In genomic region chr15:57184502-57184901, GRCh38 we compare ENCODE assay signal across 17 cellular contexts.
DNase-seq lines count a peak whose midpoint lies in the region; ATAC-seq, FAIRE-seq and TF ChIP-seq lines count a peak whose summit lies in the region.
"Had no signal": no experiment of that assay in that cellular context is flagged by ENCODE, and none has a peak within 500 bp of the region (broad histone marks: within the 10 kb centered on the region; RNA-seq: fewer than 3 reads in every experiment).

No MANE protein-coding gene starts in this region.

- no peak overlapping the region for H3K4ac ChIP-seq in mesenchymal stem cell (ENCODE audit: low read depth in 1 of 2, low read length in 2 of 2)

- no peak overlapping the region for H3K4me3 ChIP-seq in A549
- no peak overlapping the region for H3K4me3 ChIP-seq in HFF-Myc (replicated peaks; ENCODE audit: low read depth, low read length)
- no peak overlapping the region for H3K4me3 ChIP-seq in fibroblast of mammary gland (ENCODE audit: control insufficient read depth, low read depth, low read length)
- no peak overlapping the region for H3K4me3 ChIP-seq in mesenchymal stem cell (ENCODE audit: insufficient read depth in 1 of 2, low read depth in 1 of 2, low read length in 2 of 2)
- no peak overlapping the region for H3K4me3 ChIP-seq in naive thymus-derived CD4-positive, alpha-beta T cell (ENCODE audit: low read length)
- no peak overlapping the region for H3K4me3 ChIP-seq in H7 (ENCODE audit: insufficient read depth, low read depth, low read length)
- H3K4me3 ChIP-seq in transverse colon = no peak overlapping the region

- CTCF ChIA-PET in A549 (lab: Yijun Ruan, JAX) = interaction anchor here (1.0 kb wide), 2 partner anchors 122 to 693 kb away, joined by 3 to 4 read pairs; no protein-coding TSS in a partner anchor
- CTCF ChIA-PET in naive thymus-derived CD4-positive, alpha-beta T cell (lab: Charles Lee) = no interaction called here

- ATAC-seq in A549 = no peak
- no peak for ATAC-seq in naive thymus-derived CD4-positive, alpha-beta T cell

- H3K27ac ChIP-seq in A549 = no peak overlapping the region
- H3K27ac ChIP-seq in mesenchymal stem cell (ENCODE audit: low read length, poor library complexity, severe bottlenecking) = no peak overlapping the region
- no peak overlapping the region for H3K27ac ChIP-seq in naive thymus-derived CD4-positive, alpha-beta T cell (ENCODE audit: low read depth, low read length)
- no peak overlapping the region for H3K27ac ChIP-seq in transverse colon

- H2AFZ ChIP-seq in mesenchymal stem cell (ENCODE audit: low read depth, low read length) = no peak overlapping the region

- H3K79me1 ChIP-seq in mesenchymal stem cell (replicated peaks; ENCODE audit: low read length, poor library complexity, severe bottlenecking) = peaks cover 10% of the 10 kb centered on the region

- TF ChIP-seq POLR2A in A549 (IDR thresholded peaks at IDR 0.05; ENCODE audit: low read length) = no peak
- TF ChIP-seq POLR2A in transverse colon (IDR thresholded peaks at IDR 0.05) = no peak

- DNase-seq in A549 (ENCODE audit: low read depth in 1 of 2, low spot score in 1 of 2) (no peak), HFF-Myc (ENCODE audit: extremely low read depth, low read depth) (peak; percentile 49), fibroblast of mammary gland (ENCODE audit: low read depth) (peak; percentile 20), mesenchymal stem cell (peak; percentile 23), H7 (no peak), transverse colon (no peak)
- no peak for DNase-seq in naive thymus-derived CD4-positive, alpha-beta T cell
- DNase-seq: ACHN; CD4-positive, alpha-beta T cell; DMS79 treated with DMSO at 0.1 percent for 48 hours; NCI-H1105; NCI-H1694; NCI-H446 treated with DMSO at 0.1 percent for 48 hours; NK-92 treated with Interleukin-12 subunit alpha and Interleukin-12 subunit beta, amount 100 ng/mL, for 24 hours; SHP77 treated with DMSO at 0.1 percent for 48 hours had no signal

- WGBS in A549 (ENCODE audit: missing lambda C conversion rate) = 87% methylated on average over 1 of the region's 1 CpG
- WGBS in mesenchymal stem cell = no CpG with 5 or more reads among the region's 1 CpG
- WGBS in transverse colon (ENCODE audit: low coverage in 1 of 2), 2 donors = 78 to 81% methylated on average over 1 of the region's 1 CpG

- in situ Hi-C loops in transverse colon (cut with MboI; ENCODE audit: low pct_ligation_motif_present in 1 of 4, low pct_unique_long_range_greater_than_20kb in 1 of 4, low sequenced_read_pairs in 3 of 4) = no loop called here

- H3K9me3 ChIP-seq in A549 = peaks cover 9% of the 10 kb centered on the region; the same call in 1 of the 3 replicates
- H3K9me3 ChIP-seq in mesenchymal stem cell (ENCODE audit: control insufficient read depth, low read length) = peaks cover 5% of the 10 kb centered on the region
- H3K9me3 ChIP-seq in naive thymus-derived CD4-positive, alpha-beta T cell (ENCODE audit: control insufficient read depth in 2 of 3, low read length in 3 of 3) = no peaks in the 10 kb centered on the region
- no peaks in the 10 kb centered on the region for H3K9me3 ChIP-seq in transverse colon

- no peak overlapping the region for H3K4me3 Mint-ChIP-seq in naive thymus-derived CD4-positive, alpha-beta T cell
- H3K4me3 Mint-ChIP-seq: B cell; CD4-positive, alpha-beta T cell had no signal

- H3K14ac ChIP-seq in mesenchymal stem cell (ENCODE audit: low read length in 2 of 2) = no peak overlapping the region

- no peak overlapping the region for H3K27ac Mint-ChIP-seq in naive thymus-derived CD4-positive, alpha-beta T cell
- H3K27ac Mint-ChIP-seq: B cell; CD4-positive, alpha-beta T cell had no signal

- H4K91ac ChIP-seq in mesenchymal stem cell (ENCODE audit: low read length) = no peak overlapping the region

- TF ChIP-seq RAD21 in A549 (conservative IDR thresholded peaks at IDR 0.05 in 1 of 2, IDR thresholded peaks at IDR 0.05 in 1 of 2) = no peak

- peak; percentile 36 for FAIRE-seq in A549 (lab: Jason Lieb, UNC)

- H3K4me1 ChIP-seq in A549 (peaks cover 17% of the 10 kb centered on the region), mesenchymal stem cell (ENCODE audit: control insufficient read depth, insufficient read depth, low read depth, low read length) (no peaks in the 10 kb centered on the region), transverse colon (peaks cover 0 to 17% (median 4%) of the 10 kb centered on the region in 4 donors)
- no peaks in the 10 kb centered on the region for H3K4me1 ChIP-seq in naive thymus-derived CD4-positive, alpha-beta T cell (ENCODE audit: control insufficient read depth in 2 of 2, insufficient read depth in 2 of 2, low read length in 2 of 2)

- H3K36me3 Mint-ChIP-seq in naive thymus-derived CD4-positive, alpha-beta T cell = peaks cover 8 to 37% (median 24%) of the 10 kb centered on the region in 5 donors

- TF ChIP-seq EP300 in A549 (IDR thresholded peaks at IDR 0.05) (no peak), transverse colon (IDR thresholded peaks at IDR 0.05; ENCODE audit: low read depth) (no peak)

- H3K27me3 ChIP-seq in mesenchymal stem cell (ENCODE audit: control insufficient read depth in 1 of 2, insufficient read depth in 1 of 2, low read length in 2 of 2) = no peaks in the 10 kb centered on the region
- no peaks in the 10 kb centered on the region for H3K27me3 ChIP-seq in naive thymus-derived CD4-positive, alpha-beta T cell (ENCODE audit: control insufficient read depth in 2 of 2, insufficient read depth in 2 of 2, low read length in 2 of 2)
- H3K27me3 ChIP-seq in H7 (ENCODE audit: control insufficient read depth, insufficient read depth, low read length) = no peaks in the 10 kb centered on the region
- H3K27me3 ChIP-seq in transverse colon = no peaks in the 10 kb centered on the region

- H3K4me2 ChIP-seq in A549 (peak overlapping the region; percentile 41), mesenchymal stem cell (ENCODE audit: low read length, poor library complexity, severe bottlenecking) (no peak overlapping the region)

- no peak overlapping the region for H2BK12ac ChIP-seq in mesenchymal stem cell (ENCODE audit: low read length in 2 of 2)

- TF ChIP-seq CTCF in A549 (IDR thresholded peaks at IDR 0.05) (no peak), HFF-Myc (IDR thresholded peaks at IDR 0.05; ENCODE audit: low read depth, low read length, missing control alignments) (no peak), fibroblast of mammary gland (conservative IDR thresholded peaks at IDR 0.05; ENCODE audit: control insufficient read depth, insufficient read depth, low read depth, low read length) (no peak), transverse colon (IDR thresholded peaks at IDR 0.05) (no peak)

- H2AK5ac ChIP-seq in mesenchymal stem cell (ENCODE audit: low read length, severe bottlenecking) = no peak overlapping the region

- no peaks in the 10 kb centered on the region for H3K27me3 Mint-ChIP-seq in naive thymus-derived CD4-positive, alpha-beta T cell
- H3K27me3 Mint-ChIP-seq: B cell; CD4-positive, alpha-beta T cell; IgD-negative memory B cell had no signal

- peaks cover 0 to 7% (median 0%) of the 10 kb centered on the region in 11 donors for H3K9me3 Mint-ChIP-seq in naive thymus-derived CD4-positive, alpha-beta T cell
- H3K9me3 Mint-ChIP-seq: CD4-positive, alpha-beta T cell; IgD-negative memory B cell had no signal

- H2BK5ac ChIP-seq in mesenchymal stem cell (ENCODE audit: low read depth, low read length, poor library complexity, severe bottlenecking) = no peak overlapping the region

- H2BK120ac ChIP-seq in mesenchymal stem cell (ENCODE audit: low read depth, low read length) = no peak overlapping the region

- intact Hi-C loops in naive thymus-derived CD4-positive, alpha-beta T cell (cut with micrococcal nuclease) = loop anchor here in 1 of 2 donors (10.0 kb wide), 1 partner anchor 60 kb away; no protein-coding TSS in a partner anchor
- intact Hi-C loops in transverse colon (cut with DNase I; ENCODE audit: low total_unique reads) = no loop called here

- H3K36me3 ChIP-seq in mesenchymal stem cell (ENCODE audit: control insufficient read depth in 1 of 2, insufficient read depth in 2 of 2, low read depth in 1 of 2, low read length in 2 of 2) (peaks cover 6 to 8% of the 10 kb centered on the region in 2 experiments), H7 (replicated peaks; ENCODE audit: control insufficient read depth, insufficient read depth, low read length) (no peaks in the 10 kb centered on the region), transverse colon (peaks cover 0 to 4% (median 0%) of the 10 kb centered on the region in 4 donors)
- no peaks in the 10 kb centered on the region for H3K36me3 ChIP-seq in naive thymus-derived CD4-positive, alpha-beta T cell (ENCODE audit: control insufficient read depth in 2 of 3, insufficient read depth in 3 of 3, low read length in 3 of 3)

- POLR2A ChIA-PET in A549 (lab: Yijun Ruan, JAX) = no interaction called here
- POLR2A ChIA-PET in naive thymus-derived CD4-positive, alpha-beta T cell (lab: Charles Lee) = no interaction called here

- H3K4me1 Mint-ChIP-seq in naive thymus-derived CD4-positive, alpha-beta T cell = peaks cover 0 to 11% (median 0%) of the 10 kb centered on the region in 7 donors

- no peak overlapping the region for H4K8ac ChIP-seq in mesenchymal stem cell (ENCODE audit: low read length)

- no peak overlapping the region for H3K18ac ChIP-seq in mesenchymal stem cell (ENCODE audit: low read depth in 1 of 2, low read length in 2 of 2)

- no peak overlapping the region for H3K23ac ChIP-seq in mesenchymal stem cell (ENCODE audit: low read length in 2 of 2)

- no peak overlapping the region for H2BK15ac ChIP-seq in mesenchymal stem cell (ENCODE audit: low read depth, poor library complexity, severe bottlenecking)

- no peak overlapping the region for H3K9ac ChIP-seq in mesenchymal stem cell (ENCODE audit: low read length)

TF ChIP-seq in A549, 52 proteins besides CTCF, POLR2A, EP300 and RAD21:
- TF ChIP-seq EHMT2 (IDR thresholded peaks at IDR 0.05; ENCODE audit: low read depth) = no peak
- TF ChIP-seq CEBPB (IDR thresholded peaks at IDR 0.05) = no peak
- no peak for TF ChIP-seq HEYL (CRISPR knock-in tag; IDR thresholded peaks at IDR 0.05)

Comparison
In these comparisons a context has a peak if more than half of its experiments do, and no peak if none do; other contexts are left out.
1. DNase-seq: peak in HFF-Myc (single experiment), fibroblast of mammary gland (single experiment) and mesenchymal stem cell (single experiment); none in A549 (0 of 2), naive thymus-derived CD4-positive, alpha-beta T cell (0 of 9), H7 (single experiment) and transverse colon (single experiment).